ENCODE assay signal across 12 cellular contexts in genomic region chr11:58024601-58025091, GRCh38. TPM values are rescaled to one million over a fixed set of nuclear protein-coding genes. Genes with fewer than 3 reads are reported as not detected.
A peak's percentile ranks its signal among the peaks of the same experiment; 100 is the strongest.
DNase-seq lines count a peak whose midpoint lies in the region; ATAC-seq and TF ChIP-seq lines count a peak whose summit lies in the region.
"Had no signal": no experiment of that assay in that cellular context is flagged by ENCODE, and none has a peak within 500 bp of the region (broad histone marks: within the 10 kb centered on the region; RNA-seq: fewer than 3 reads in every experiment).

No MANE protein-coding gene starts in this region.

- H3K4me3 ChIP-seq in cardiac muscle cell: no peak overlapping the region

- no peaks in the 10 kb centered on the region for H3K9me3 ChIP-seq in cardiac muscle cell (ENCODE audit: low read depth)

- ATAC-seq in HG03095 (IDR thresholded peaks at IDR 0.05; ENCODE audit: unreplicated experiment) (no peak), GM18519 (IDR thresholded peaks at IDR 0.05; ENCODE audit: low FRiP score, unreplicated experiment) (no peak), GM21619 (IDR thresholded peaks at IDR 0.05; ENCODE audit: unreplicated experiment) (no peak), HG02852 (IDR thresholded peaks at IDR 0.05; ENCODE audit: unreplicated experiment) (no peak)
- ATAC-seq: activated naive CD4-positive, alpha-beta T cell treated with anti-CD3 and anti-CD28 coated beads, Interleukin-2, amount 50 U/mL, for 72 hours had no signal

- no peak overlapping the region for H3K27ac ChIP-seq in cardiac muscle cell

- intact Hi-C loops in posterior vena cava (cut with DNase I): loop anchor here in 1 of 2 donors (5.0 kb wide), 1 partner anchor 38 kb away; no protein-coding TSS in a partner anchor

- DNase-seq in Daoy (ENCODE audit: low read depth) (peak; percentile 80), amniotic epithelial cell (ENCODE audit: low read depth) (peak; percentile 12), cardiac muscle cell (ENCODE audit: low read depth in 1 of 2, low spot score in 1 of 2) (peak; percentile 1 to 39), posterior vena cava (ENCODE audit: low spot score) (peak; percentile 92)
- DNase-seq: activated CD4-positive, alpha-beta T cell treated with anti-CD3 and anti-CD28 coated beads for 1 hour; C1 segment of cervical spinal cord had no signal

- H3K27me3 ChIP-seq in cardiac muscle cell: no peaks in the 10 kb centered on the region

- no peaks in the 10 kb centered on the region for H3K36me3 ChIP-seq in cardiac muscle cell

- no peak for TF ChIP-seq CTCF in cardiac muscle cell (IDR thresholded peaks at IDR 0.05; ENCODE audit: low read depth, low read length)

- no peaks in the 10 kb centered on the region for H3K4me1 ChIP-seq in cardiac muscle cell (ENCODE audit: low read depth)

RNA-seq across cellular contexts. Expression of gene OR9Q1, which starts 1.0 kb away (rescaled TPM):
- total RNA-seq in Daoy (2014; rRNA removed; shearing (Covaris generic)): not detected in 2 replicates
- not detected in 2 replicates for total RNA-seq in cardiac muscle cell
- not detected in 2 replicates for polyA plus RNA-seq in cardiac muscle cell
- not detected for total RNA-seq in posterior vena cava
- total RNA-seq: activated naive CD4-positive, alpha-beta T cell treated with anti-CD3 and anti-CD28 coated beads, Interleukin-2, amount 50 U/mL, for 72 hours; osteocyte had no signal

RNA-seq across cellular contexts. Expression of gene OR6Q1, which starts 6.1 kb away (rescaled TPM):
- not detected in 2 replicates for total RNA-seq in Daoy (2014; rRNA removed; shearing (Covaris generic))
- not detected in 2 replicates for total RNA-seq in cardiac muscle cell
- not detected in 2 replicates for polyA plus RNA-seq in cardiac muscle cell
- not detected for total RNA-seq in posterior vena cava
- total RNA-seq: osteocyte had no signal

Comparison
In these comparisons a context has a peak if more than half of its experiments do, and no peak if none do; other contexts are left out.
1. DNase-seq: peak in every context shown above with its lines; median percentile 92 in posterior vena cava; 80 in Daoy; 20 in cardiac muscle cell; 12 in amniotic epithelial cell.